8 cellular contexts compared by ENCODE assay signal in the genomic region with DNA sequence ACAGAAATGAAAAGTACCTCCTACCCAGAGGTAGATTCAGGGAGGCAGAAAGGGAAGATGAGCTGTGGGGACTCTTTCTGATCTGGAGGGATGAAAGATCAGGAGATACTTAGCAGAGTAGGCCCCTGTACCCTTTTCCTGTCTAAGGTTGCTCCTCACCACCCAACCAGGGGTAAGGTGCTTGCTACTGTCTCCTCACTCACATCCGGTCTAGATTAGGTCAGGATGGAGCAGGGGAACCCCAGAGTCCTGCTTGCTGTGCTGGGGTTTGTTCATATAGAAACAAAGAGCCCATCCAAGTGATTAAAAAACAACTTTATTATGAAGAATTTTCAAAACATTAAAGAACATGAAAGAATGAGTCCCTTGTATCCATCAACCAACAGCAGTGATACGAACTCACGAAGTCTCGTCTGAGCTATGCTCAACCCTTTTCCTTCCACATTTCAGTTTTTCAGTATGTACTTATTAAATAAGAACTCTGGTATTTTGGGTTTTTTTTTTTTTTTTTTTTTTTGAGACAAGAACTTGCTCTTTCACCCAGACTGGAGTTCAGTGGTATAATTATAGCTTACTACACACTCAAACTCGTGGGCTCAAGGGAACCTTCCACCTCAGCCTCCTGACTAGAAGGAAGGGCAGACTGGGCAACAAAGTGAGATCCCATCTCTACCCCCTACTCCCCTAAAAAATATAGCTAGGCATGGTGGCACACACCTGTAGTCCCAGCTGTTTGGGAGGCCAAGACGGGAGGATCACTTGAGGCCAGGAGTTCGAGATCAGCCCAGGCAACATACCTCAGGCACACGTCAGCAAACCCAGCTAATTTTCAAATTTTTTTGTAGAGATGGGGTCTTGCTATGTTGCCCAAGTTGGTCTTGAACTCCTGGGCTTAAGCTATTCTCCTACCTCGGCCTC. TPM values are rescaled to one million over a fixed set of nuclear protein-coding genes. Genes with fewer than 3 reads are reported as not detected.
DNase-seq lines count a peak whose midpoint lies in the region; ATAC-seq lines count a peak whose summit lies in the region.

No MANE protein-coding gene starts in this region.

- peak; percentile 13 to 56 for DNase-seq in activated T-helper 1 cell treated with anti-CD3 and anti-CD28 coated beads, Interleukin-2, amount 50 U/mL, for 16 hours (ENCODE audit: low read depth in 1 of 2, low spot score in 1 of 2)
- DNase-seq in stimulated activated CD4-positive, alpha-beta T cell treated with anti-CD3 and anti-CD28 coated beads, Interleukin-1b, Interleukin-23, amount 100 ng/mL, for 48 hours: peak; percentile 85
- DNase-seq in NCI-H128 (lab: John Stamatoyannopoulos, UW; ENCODE audit: unreplicated experiment) (no peak), NOMO-1 treated with dmso at 0.1 percent for 144 hours (lab: John Stamatoyannopoulos, UW; ENCODE audit: unreplicated experiment) (no peak), mesenteric fat pad (ENCODE audit: low spot score) (no peak), NCI-H1092 (lab: John Stamatoyannopoulos, UW) (no peak)

- ATAC-seq in GM19397 (IDR thresholded peaks at IDR 0.05; ENCODE audit: unreplicated experiment): peak; percentile 21
- peak; percentile 40 for ATAC-seq in HG03575 (IDR thresholded peaks at IDR 0.05; ENCODE audit: extremely low read depth, insufficient number of reproducible peaks, low FRiP score, unreplicated experiment)

RNA-seq across cellular contexts. Expression of gene TTC7A, which starts 3.1 kb away (rescaled TPM):
- 35.5 TPM for total RNA-seq in mesenteric fat pad

RNA-seq across cellular contexts. Expression of gene MCFD2, which starts 28.5 kb away (rescaled TPM):
- 104 TPM for total RNA-seq in mesenteric fat pad

Comparison
In these comparisons a context has a peak if more than half of its experiments do, and no peak if none do; other contexts are left out.
1. DNase-seq: peak in activated T-helper 1 cell treated with anti-CD3 and anti-CD28 coated beads, Interleukin-2, amount 50 U/mL, for 16 hours (2 of 2) and stimulated activated CD4-positive, alpha-beta T cell treated with anti-CD3 and anti-CD28 coated beads, Interleukin-1b, Interleukin-23, amount 100 ng/mL, for 48 hours (single experiment); none in NCI-H128 (single experiment), NOMO-1 treated with dmso at 0.1 percent for 144 hours (single experiment), mesenteric fat pad (single experiment) and NCI-H1092 (single experiment).